ENCODE assay signal across 18 cellular contexts in the genomic region with DNA sequence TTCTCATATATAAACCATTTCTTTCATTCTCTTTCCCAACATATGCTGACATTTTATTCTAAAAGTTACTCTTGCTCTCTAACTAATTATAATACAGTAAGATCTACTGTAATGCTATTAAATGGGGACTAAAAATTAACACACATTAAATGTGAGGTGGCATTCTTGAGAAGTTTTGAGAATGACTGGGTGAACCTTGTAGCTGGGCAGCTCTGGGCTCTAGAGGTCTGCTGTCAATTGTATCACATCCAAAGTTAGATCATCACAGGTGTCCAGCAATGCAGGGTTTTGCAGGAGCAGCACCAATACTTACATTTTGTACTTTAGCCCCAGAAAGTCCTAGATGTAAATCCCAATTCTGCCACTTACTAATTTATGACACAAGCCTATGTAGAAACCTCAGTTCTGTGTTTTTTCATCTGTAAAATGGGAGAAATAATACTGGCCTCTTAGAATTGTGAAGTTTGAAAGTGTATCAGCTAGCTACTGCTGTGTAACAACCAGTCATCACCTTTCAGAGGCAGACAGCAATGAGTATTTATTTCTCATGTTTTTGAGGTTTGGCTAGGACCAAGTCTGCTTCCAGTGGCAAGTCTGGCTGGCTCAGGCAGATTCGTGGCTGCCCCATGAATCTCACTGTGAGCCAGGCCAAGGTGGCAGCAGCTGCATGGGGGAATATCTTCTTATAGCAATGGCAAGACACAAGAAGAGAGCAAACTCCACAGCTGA.
A peak's percentile ranks its signal among the peaks of the same experiment; 100 is the strongest.
DNase-seq lines count a peak whose midpoint lies in the region; ATAC-seq and TF ChIP-seq lines count a peak whose summit lies in the region.
"Had no signal": no experiment of that assay in that cellular context is flagged by ENCODE, and none has a peak within 500 bp of the region (broad histone marks: within the 10 kb centered on the region; RNA-seq: fewer than 3 reads in every experiment).

No MANE protein-coding gene starts in this region.

- H3K9me3 Mint-ChIP-seq in type B pancreatic cell = no peaks in the 10 kb centered on the region
- no peaks in the 10 kb centered on the region for H3K9me3 Mint-ChIP-seq in stimulated activated memory B cell treated with anti-CD40 and anti-IgM and Interleukin-4, amounts not matched to agents 10 μg/mL and 1 μg/mL and 100 μg/mL, for 72 hours
- H3K9me3 Mint-ChIP-seq in activated T-helper 17 cell treated with anti-CD3 and anti-CD28 coated beads, Interleukin-2, amount 50 U/mL, for 72 hours = no peaks in the 10 kb centered on the region
- H3K9me3 Mint-ChIP-seq: CD8-positive, alpha-beta T cell had no signal

- no peak for ATAC-seq in GM21825 (IDR thresholded peaks at IDR 0.05; ENCODE audit: unreplicated experiment)
- ATAC-seq in stimulated activated memory B cell treated with anti-CD40 and anti-IgM and Interleukin-4, amounts not matched to agents 10 μg/mL and 1 μg/mL and 100 μg/mL, for 72 hours = no peak
- ATAC-seq in activated T-helper 17 cell treated with anti-CD3 and anti-CD28 coated beads, Interleukin-2, amount 50 U/mL, for 72 hours (replicated peaks) = no peak
- ATAC-seq: CD8-positive, alpha-beta T cell; Right ventricle myocardium inferior had no signal

- TF ChIP-seq CTCF in osteoblast (IDR thresholded peaks at IDR 0.05; ENCODE audit: extremely low read depth, low read depth, low read length) (no peak), type B pancreatic cell (conservative IDR thresholded peaks at IDR 0.05) (no peak)

- H3K4me3 Mint-ChIP-seq in type B pancreatic cell = no peak overlapping the region
- H3K4me3 Mint-ChIP-seq in stimulated activated memory B cell treated with anti-CD40 and anti-IgM and Interleukin-4, amounts not matched to agents 10 μg/mL and 1 μg/mL and 100 μg/mL, for 72 hours = no peak overlapping the region
- no peak overlapping the region for H3K4me3 Mint-ChIP-seq in activated T-helper 17 cell treated with anti-CD3 and anti-CD28 coated beads, Interleukin-2, amount 50 U/mL, for 72 hours
- H3K4me3 Mint-ChIP-seq: CD8-positive, alpha-beta T cell; H9 had no signal

- H3K4me2 ChIP-seq in osteoblast (ENCODE audit: insufficient read depth, low read length) = no peak overlapping the region

- peaks cover 28% of the 10 kb centered on the region for H3K4me1 ChIP-seq in osteoblast (ENCODE audit: insufficient read depth, low read length)

- H3K27me3 ChIP-seq in osteoblast (ENCODE audit: insufficient read depth, low read length) = no peaks in the 10 kb centered on the region

- H3K27ac ChIP-seq in epithelial cell of prostate (peak overlapping the region; percentile 65), osteoblast (ENCODE audit: low read depth, low read length) (peak overlapping the region; percentile 98)

- no peaks in the 10 kb centered on the region for H3K36me3 Mint-ChIP-seq in type B pancreatic cell
- no peaks in the 10 kb centered on the region for H3K36me3 Mint-ChIP-seq in stimulated activated memory B cell treated with anti-CD40 and anti-IgM and Interleukin-4, amounts not matched to agents 10 μg/mL and 1 μg/mL and 100 μg/mL, for 72 hours
- no peaks in the 10 kb centered on the region for H3K36me3 Mint-ChIP-seq in activated T-helper 17 cell treated with anti-CD3 and anti-CD28 coated beads, Interleukin-2, amount 50 U/mL, for 72 hours (ENCODE audit: low read depth)
- H3K36me3 Mint-ChIP-seq: CD8-positive, alpha-beta T cell had no signal

- no peaks in the 10 kb centered on the region for H3K36me3 ChIP-seq in osteoblast (ENCODE audit: insufficient read depth, low read length)

- peaks cover 6% of the 10 kb centered on the region for H3K9me3 ChIP-seq in osteoblast (ENCODE audit: low read depth, low read length)

- no peaks in the 10 kb centered on the region for H4K20me1 ChIP-seq in osteoblast (ENCODE audit: insufficient read depth, low read length)

- H3K4me3 ChIP-seq in osteoblast (ENCODE audit: insufficient read depth, low read length) = no peak overlapping the region

- peak overlapping the region; percentile 67 for H3K27ac Mint-ChIP-seq in type B pancreatic cell
- H3K27ac Mint-ChIP-seq in stimulated activated memory B cell treated with anti-CD40 and anti-IgM and Interleukin-4, amounts not matched to agents 10 μg/mL and 1 μg/mL and 100 μg/mL, for 72 hours = no peak overlapping the region
- H3K27ac Mint-ChIP-seq in activated T-helper 17 cell treated with anti-CD3 and anti-CD28 coated beads, Interleukin-2, amount 50 U/mL, for 72 hours = no peak overlapping the region
- H3K27ac Mint-ChIP-seq: CD8-positive, alpha-beta T cell had no signal

- H3K27me3 Mint-ChIP-seq in type B pancreatic cell = peaks cover 7% of the 10 kb centered on the region
- peaks cover 15% of the 10 kb centered on the region for H3K27me3 Mint-ChIP-seq in stimulated activated memory B cell treated with anti-CD40 and anti-IgM and Interleukin-4, amounts not matched to agents 10 μg/mL and 1 μg/mL and 100 μg/mL, for 72 hours
- H3K27me3 Mint-ChIP-seq in activated T-helper 17 cell treated with anti-CD3 and anti-CD28 coated beads, Interleukin-2, amount 50 U/mL, for 72 hours = peaks cover 7% of the 10 kb centered on the region

- peak; percentile 12 for DNase-seq in NCI-H226
- DNase-seq in epithelial cell of prostate (ENCODE audit: low read depth, low spot score) = no peak
- DNase-seq in osteoblast (ENCODE audit: insufficient read length, low spot score, missing footprints) = no peak
- no peak for DNase-seq in type B pancreatic cell (ENCODE audit: extremely low spot score, unreplicated experiment)
- DNase-seq in SK-N-DZ (ENCODE audit: low spot score) = no peak
- DNase-seq: CD8-positive, alpha-beta T cell; DND-41; KBM-7; NCI-H1048; NCI-H146; NCI-H446; NCI-H748 treated with DMSO at 0.1 percent for 48 hours; PC-3 had no signal

- H3K79me2 ChIP-seq in osteoblast (ENCODE audit: insufficient read depth, low read length) = no peaks in the 10 kb centered on the region

- no peak overlapping the region for H2AFZ ChIP-seq in osteoblast (ENCODE audit: low read length)

- peaks cover 9% of the 10 kb centered on the region for H3K4me1 Mint-ChIP-seq in type B pancreatic cell (ENCODE audit: unreplicated experiment)
- no peaks in the 10 kb centered on the region for H3K4me1 Mint-ChIP-seq in stimulated activated memory B cell treated with anti-CD40 and anti-IgM and Interleukin-4, amounts not matched to agents 10 μg/mL and 1 μg/mL and 100 μg/mL, for 72 hours
- H3K4me1 Mint-ChIP-seq in activated T-helper 17 cell treated with anti-CD3 and anti-CD28 coated beads, Interleukin-2, amount 50 U/mL, for 72 hours = no peaks in the 10 kb centered on the region
